ENCODE assay signal across 15 cellular contexts in the genomic region with DNA sequence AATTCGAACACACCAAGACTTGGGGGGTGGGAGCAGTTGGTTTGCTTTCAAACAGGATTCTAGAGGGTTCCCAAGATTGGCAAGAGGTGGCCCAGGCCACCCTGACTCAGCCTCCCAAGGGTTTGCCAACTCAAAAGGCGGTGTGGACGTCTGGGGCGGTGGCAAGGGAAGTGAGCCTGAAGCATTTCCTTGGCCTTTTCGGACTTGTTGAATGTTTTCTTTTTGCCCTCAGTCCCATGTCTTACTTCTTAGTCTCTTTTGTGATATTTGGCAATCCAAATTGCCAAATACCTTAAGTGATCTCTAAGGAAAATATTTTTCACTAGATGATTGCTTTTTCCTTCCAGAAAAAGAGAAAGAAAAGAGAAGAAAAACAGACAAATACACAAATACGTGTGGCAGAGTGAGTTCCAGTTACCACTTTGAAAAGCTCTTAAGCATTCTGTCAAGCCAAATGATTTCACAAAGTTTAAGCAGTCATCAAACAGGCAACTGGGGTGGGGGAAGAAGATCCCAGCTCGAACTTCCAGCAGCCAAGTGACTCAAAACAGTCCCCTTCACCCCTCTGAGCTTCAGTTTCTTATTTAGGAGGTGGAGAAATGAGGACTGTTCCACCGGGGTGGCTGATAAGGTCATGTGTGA.
A peak's percentile ranks its signal among the peaks of the same experiment; 100 is the strongest.
DNase-seq lines count a peak whose midpoint lies in the region; ATAC-seq and TF ChIP-seq lines count a peak whose summit lies in the region.
"Had no signal": no experiment of that assay in that cellular context is flagged by ENCODE, and none has a peak within 500 bp of the region (broad histone marks: within the 10 kb centered on the region; RNA-seq: fewer than 3 reads in every experiment).

No MANE protein-coding gene starts in this region.

- CTCF ChIA-PET in A673 (lab: Charles Lee), result no interaction called here

- no TSS peak for BruUV-seq in A673 (replicated peaks; lab: Mats Ljungman, UMichigan)

- H3K4me1 ChIP-seq in left lung, result no peaks in the 10 kb centered on the region
- H3K4me1 ChIP-seq in subcutaneous abdominal adipose tissue (ENCODE audit: control insufficient read depth in 5 of 5, insufficient read depth in 5 of 5, low read length in 5 of 5), result peaks cover 0 to 16% (median 15%) of the 10 kb centered on the region in 5 donors
- H3K4me1 ChIP-seq in A673 (ENCODE audit: insufficient read depth, low read length, poor library complexity, severe bottlenecking), result no peaks in the 10 kb centered on the region

- intact Hi-C loops in left lung (cut with DNase I), result no loop called here
- intact Hi-C loops in A673 (cut with micrococcal nuclease; ENCODE audit: unreplicated experiment), result no loop called here

- no peaks in the 10 kb centered on the region for H3K9me3 ChIP-seq in left lung
- no peaks in the 10 kb centered on the region for H3K9me3 ChIP-seq in subcutaneous abdominal adipose tissue (ENCODE audit: control insufficient read depth in 5 of 5, low read length in 5 of 5)
- H3K9me3 ChIP-seq in A673 (ENCODE audit: low read depth, low read length, poor library complexity, severe bottlenecking), result no peaks in the 10 kb centered on the region
- H3K9me3 ChIP-seq: mucosa of descending colon had no signal

- peak; percentile 51 for ATAC-seq in left lung
- ATAC-seq: activated CD8-positive, alpha-beta T cell treated with anti-CD3 and anti-CD28 coated beads for 36 hours; mucosa of descending colon had no signal

- TF ChIP-seq CTCF in left lung (IDR thresholded peaks at IDR 0.05), result no peak
- no peak for TF ChIP-seq CTCF in A673 (conservative IDR thresholded peaks at IDR 0.05; ENCODE audit: low read depth, low read length)

- H3K27ac ChIP-seq in left lung (peak overlapping the region; percentile 31 to 45), subcutaneous abdominal adipose tissue (ENCODE audit: low read depth, low read length) (peak overlapping the region; percentile 66), A673 (ENCODE audit: low read depth, low read length, poor library complexity, severe bottlenecking) (no peak overlapping the region)
- H3K27ac ChIP-seq: HL-60, PC-9 had no signal

- DNase-seq in HCEC 1CT, result peak; percentile 22
- DNase-seq in ecto neural progenitor cell (ENCODE audit: low spot score), result peak; percentile 16
- DNase-seq in left lung, result no peak
- no peak for DNase-seq in amniotic stem cell (lab: John Stamatoyannopoulos, UW)
- DNase-seq in A673 (ENCODE audit: low spot score), result no peak
- DNase-seq in iPS-NIHi11 (ENCODE audit: low spot score), result no peak
- DNase-seq in retina, result no peak
- DNase-seq: activated CD8-positive, alpha-beta T cell treated with anti-CD3 and anti-CD28 coated beads for 36 hours; activated naive CD4-positive, alpha-beta T cell; mucosa of descending colon; PC-9; small intestine; T-helper 9 cell had no signal

- no peaks in the 10 kb centered on the region for H3K36me3 ChIP-seq in left lung
- no peaks in the 10 kb centered on the region for H3K36me3 ChIP-seq in subcutaneous abdominal adipose tissue (ENCODE audit: control insufficient read depth in 5 of 5, insufficient read depth in 5 of 5, low read length in 5 of 5)
- no peaks in the 10 kb centered on the region for H3K36me3 ChIP-seq in A673 (ENCODE audit: insufficient read depth, low read length, poor library complexity, severe bottlenecking)

- POLR2A ChIA-PET in A673 (lab: Charles Lee; ENCODE audit: low non-redundant PET), result no interaction called here

- H3K27me3 ChIP-seq in left lung (no peaks in the 10 kb centered on the region), subcutaneous abdominal adipose tissue (ENCODE audit: control insufficient read depth in 5 of 5, insufficient read depth in 4 of 5, low read length in 5 of 5) (no peaks in the 10 kb centered on the region), A673 (replicated peaks; ENCODE audit: insufficient read depth, low read depth, low read length, poor library complexity) (peaks cover 4% of the 10 kb centered on the region)

- peak overlapping the region in 1 of 5 donors; percentile 6 for H3K9ac ChIP-seq in subcutaneous abdominal adipose tissue (ENCODE audit: low read length in 5 of 5)

- H3K4me3 ChIP-seq in left lung, result no peak overlapping the region
- no peak overlapping the region for H3K4me3 ChIP-seq in subcutaneous abdominal adipose tissue (ENCODE audit: low read depth in 1 of 5, low read length in 5 of 5)
- no peak overlapping the region for H3K4me3 ChIP-seq in A673 (ENCODE audit: low read depth, low read length, poor library complexity, severe bottlenecking)
- H3K4me3 ChIP-seq: mucosa of descending colon, PC-9 had no signal

Comparison
In these comparisons a context has a peak if more than half of its experiments do, and no peak if none do; other contexts are left out.
1. DNase-seq: peak in HCEC 1CT (single experiment) and ecto neural progenitor cell (single experiment); none in left lung (0 of 2), amniotic stem cell (single experiment), A673 (single experiment), iPS-NIHi11 (single experiment) and retina (single experiment).